ENCODE assay signal across 10 cellular contexts in genomic region chr2:173150087-173150486, GRCh38.
DNase-seq lines count a peak whose midpoint lies in the region; ATAC-seq, FAIRE-seq and TF ChIP-seq lines count a peak whose summit lies in the region.
"Had no signal": no experiment of that assay in that cellular context is flagged by ENCODE, and none has a peak within 500 bp of the region (broad histone marks: within the 10 kb centered on the region; RNA-seq: fewer than 3 reads in every experiment).

No MANE protein-coding gene starts in this region.

- peaks cover 0 to 2% of the 10 kb centered on the region in 2 experiments for H3K36me3 ChIP-seq in keratinocyte (ENCODE audit: control insufficient read depth in 2 of 2, extremely low read depth in 1 of 2, insufficient read depth in 2 of 2, low read length in 2 of 2)

- peaks cover 60% of the 10 kb centered on the region for H3K4me1 Mint-ChIP-seq in activated naive CD8-positive, alpha-beta T cell treated with anti-CD3 and anti-CD28 coated beads, Interleukin-2, amount 50 U/mL, for 24 hours

- DNase-seq in AG10803 (ENCODE audit: low read depth): peak; percentile 79
- DNase-seq in ELR (ENCODE audit: low read depth): peak; percentile 68
- DNase-seq in activated naive CD8-positive, alpha-beta T cell treated with anti-CD3 and anti-CD28 coated beads, Interleukin-2, amount 50 U/mL, for 24 hours: no peak
- DNase-seq in keratinocyte (ENCODE audit: low read depth, low spot score): no peak
- no peak for DNase-seq in inferior parietal cortex (ENCODE audit: extremely low spot score)
- no peak for DNase-seq in D341Med (ENCODE audit: low spot score)
- DNase-seq: NCI-H526, substantia nigra had no signal

- peak overlapping the region; percentile 64 for H3K27ac Mint-ChIP-seq in activated naive CD8-positive, alpha-beta T cell treated with anti-CD3 and anti-CD28 coated beads, Interleukin-2, amount 50 U/mL, for 24 hours

- peak; percentile 52 for FAIRE-seq in keratinocyte (lab: Jason Lieb, UNC)
- FAIRE-seq: D721Med had no signal

- peaks cover 20% of the 10 kb centered on the region for H3K79me2 ChIP-seq in keratinocyte (ENCODE audit: control insufficient read depth, insufficient read depth, low read length)

- no peaks in the 10 kb centered on the region for H3K9me3 ChIP-seq in keratinocyte (ENCODE audit: control insufficient read depth, low read depth, low read length)

- H3K27me3 ChIP-seq in keratinocyte (ENCODE audit: control insufficient read depth, extremely low read depth, insufficient read depth, low read length): no peaks in the 10 kb centered on the region

- no peak overlapping the region for H3K9ac ChIP-seq in keratinocyte (ENCODE audit: control insufficient read depth, extremely low read depth, insufficient read depth, low read length)

- H3K9me3 Mint-ChIP-seq in activated naive CD8-positive, alpha-beta T cell treated with anti-CD3 and anti-CD28 coated beads, Interleukin-2, amount 50 U/mL, for 24 hours: peaks cover 6% of the 10 kb centered on the region

- no peak overlapping the region for H3K4me2 ChIP-seq in keratinocyte (ENCODE audit: control insufficient read depth, extremely low read depth, insufficient read depth, low read depth, low read length)

- dilution Hi-C loops in keratinocyte (cut with MboI; ENCODE audit: extremely low pct_ligation_motif_present, low sequenced_read_pairs): no loop called here

- no peaks in the 10 kb centered on the region for H3K9me1 ChIP-seq in keratinocyte (ENCODE audit: control insufficient read depth, extremely low read depth, insufficient read depth, low read length)

- H3K4me3 ChIP-seq in AG10803 (ENCODE audit: low read length) (no peak overlapping the region), keratinocyte (ENCODE audit: control insufficient read depth in 2 of 3, extremely low read depth in 1 of 3, insufficient read depth in 2 of 3, low read depth in 1 of 3, low read length in 3 of 3) (no peak overlapping the region)

- no peaks in the 10 kb centered on the region for H3K36me3 Mint-ChIP-seq in activated naive CD8-positive, alpha-beta T cell treated with anti-CD3 and anti-CD28 coated beads, Interleukin-2, amount 50 U/mL, for 24 hours (ENCODE audit: low read depth)

- ATAC-seq in activated naive CD8-positive, alpha-beta T cell treated with anti-CD3 and anti-CD28 coated beads, Interleukin-2, amount 50 U/mL, for 24 hours: no peak
- no peak for ATAC-seq in HG03439 (IDR thresholded peaks at IDR 0.05; ENCODE audit: unreplicated experiment)

- no peaks in the 10 kb centered on the region for H4K20me1 ChIP-seq in keratinocyte (ENCODE audit: control insufficient read depth, extremely low read depth, insufficient read depth, low read length)

- H2AFZ ChIP-seq in keratinocyte (ENCODE audit: control insufficient read depth, low read length): no peak overlapping the region

- no peak for TF ChIP-seq CTCF in AG10803 (conservative IDR thresholded peaks at IDR 0.05; ENCODE audit: low read length)
- TF ChIP-seq CTCF in keratinocyte (optimal IDR thresholded peaks at IDR 0.05 in 1 of 3, IDR thresholded peaks at IDR 0.05 in 1 of 3, conservative IDR thresholded peaks at IDR 0.05 in 1 of 3; ENCODE audit: extremely low read depth in 1 of 3, insufficient read depth in 2 of 3, low read length in 3 of 3): no peak

- peak overlapping the region; percentile 92 for H3K27ac ChIP-seq in keratinocyte (ENCODE audit: control insufficient read depth, insufficient read depth, low read length)

- peaks cover 6% of the 10 kb centered on the region for H3K27me3 Mint-ChIP-seq in activated naive CD8-positive, alpha-beta T cell treated with anti-CD3 and anti-CD28 coated beads, Interleukin-2, amount 50 U/mL, for 24 hours

- peak overlapping the region; percentile 8 for H3K4me3 Mint-ChIP-seq in activated naive CD8-positive, alpha-beta T cell treated with anti-CD3 and anti-CD28 coated beads, Interleukin-2, amount 50 U/mL, for 24 hours

- peaks cover 64% of the 10 kb centered on the region for H3K4me1 ChIP-seq in keratinocyte (ENCODE audit: control insufficient read depth, extremely low read depth, insufficient read depth, low read length)

Comparison
In these comparisons a context has a peak if more than half of its experiments do, and no peak if none do; other contexts are left out.
1. DNase-seq: peak in AG10803 (single experiment) and ELR (single experiment); none in activated naive CD8-positive, alpha-beta T cell treated with anti-CD3 and anti-CD28 coated beads, Interleukin-2, amount 50 U/mL, for 24 hours (single experiment), keratinocyte (single experiment), inferior parietal cortex (single experiment) and D341Med (single experiment).